In the genomic region with DNA sequence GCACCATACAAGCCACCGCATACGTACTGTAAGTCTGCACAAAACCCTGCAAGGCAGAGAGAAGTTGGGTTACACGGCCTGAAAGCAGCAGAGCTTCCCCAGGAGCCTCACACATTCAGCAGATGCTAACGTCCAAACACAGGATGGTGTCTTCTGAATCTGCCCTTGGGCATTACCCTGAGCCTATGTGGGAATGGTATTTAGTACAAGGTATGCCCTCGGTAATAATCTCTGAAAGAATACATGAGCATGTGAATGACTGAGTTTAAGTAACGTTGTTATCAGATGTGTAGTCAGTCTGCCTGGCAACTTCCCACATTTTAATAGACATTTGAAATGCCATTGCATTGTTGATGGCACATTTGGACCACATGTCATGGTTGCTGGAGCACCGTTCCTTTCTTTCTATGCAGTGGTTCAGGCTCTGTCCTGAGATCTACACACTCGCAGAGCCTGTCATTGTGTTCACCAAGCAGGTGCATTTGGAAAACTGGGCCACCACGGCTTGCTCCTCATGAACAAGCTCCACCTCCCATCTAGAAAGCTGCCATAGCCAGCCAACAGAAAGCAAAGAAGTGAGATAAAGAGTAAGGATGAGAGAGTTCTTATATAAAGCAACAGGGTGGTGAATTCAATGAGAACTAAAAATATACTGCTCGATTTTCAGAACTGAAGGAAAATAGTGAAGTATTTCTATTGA, we compare ENCODE assay signal across 34 cellular contexts.
"Had no signal": no experiment of that assay in that cellular context is flagged by ENCODE, and none has a peak within 500 bp of the region (broad histone marks: within the 10 kb centered on the region; RNA-seq: fewer than 3 reads in every experiment).

No MANE protein-coding gene starts in this region.

- H3K9me3 ChIP-seq: MG63 had no signal

- DNase-seq: Karpas-422, Kasumi-1, MG63, MM.1S, MV-4-11, NCI-H1048, NCI-H1092, NCI-H1092 treated with DMSO at 0.1 percent for 48 hours, NCI-H1105, NCI-H1105 treated with DMSO at 0.1 percent for 48 hours, NCI-H1417, NCI-H1417 treated with DMSO at 0.1 percent for 48 hours, NCI-H1436, NCI-H1436 treated with DMSO at 0.1 percent for 48 hours, NCI-H146, NCI-H1694, NCI-H1694 treated with DMSO at 0.1 percent for 48 hours, NCI-H187, NCI-H187 treated with DMSO at 0.1 percent for 48 hours, NCI-H1930, NCI-H2029, NCI-H2029 treated with DMSO at 0.1 percent for 48 hours, NCI-H2081, NCI-H2081 treated with DMSO at 0.1 percent for 48 hours, NCI-H2107, NCI-H2171, NCI-H2171 treated with DMSO at 0.1 percent for 48 hours, NCI-H2227 treated with DMSO at 0.1 percent for 48 hours, NCI-H226, NCI-H345, NCI-H446, NCI-H446 treated with DMSO at 0.1 percent for 48 hours, NCI-H510A had no signal

- H3K4me3 ChIP-seq: MG63 had no signal

- H3K27ac ChIP-seq: KMS-11 had no signal

- H3K27me3 ChIP-seq: MG63 had no signal

- H3K36me3 ChIP-seq: MG63 had no signal

- H3K9ac ChIP-seq: KMS-11 had no signal

- H3K4me2 ChIP-seq: KMS-11 had no signal
